21 cellular contexts compared by ENCODE assay signal in the genomic region with DNA sequence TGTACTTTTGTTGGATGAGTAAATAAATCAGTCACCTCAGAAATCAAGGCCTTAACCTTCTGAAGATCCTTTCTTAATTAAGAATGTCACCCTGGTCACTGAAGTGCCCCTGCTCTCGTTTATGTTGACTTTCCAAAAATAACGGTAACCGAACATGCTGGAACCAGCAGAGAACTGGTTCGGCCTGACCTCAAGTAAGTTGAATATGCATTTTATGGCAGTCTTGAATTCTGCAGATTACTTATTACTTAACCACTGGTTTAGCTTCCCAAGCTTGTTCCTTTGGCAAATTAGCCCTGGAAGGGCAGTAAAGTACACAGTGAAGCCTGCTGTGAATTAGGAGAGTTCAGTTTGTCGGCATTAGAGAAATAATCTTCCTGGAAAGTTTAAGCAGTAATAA. TPM values are rescaled to one million over a fixed set of nuclear protein-coding genes. Genes with fewer than 3 reads are reported as not detected.
DNase-seq lines count a peak whose midpoint lies in the region; ATAC-seq lines count a peak whose summit lies in the region.
"Had no signal": no experiment of that assay in that cellular context is flagged by ENCODE, and none has a peak within 500 bp of the region (broad histone marks: within the 10 kb centered on the region; RNA-seq: fewer than 3 reads in every experiment).

No MANE protein-coding gene starts in this region.

- H3K4me3 Mint-ChIP-seq in activated CD8-positive, alpha-beta memory T cell treated with anti-CD3 and anti-CD28 coated beads, Interleukin-2, amount 10 ng/mL, durations not matched to agents 7 days and 5 days: no peak overlapping the region
- H3K4me3 Mint-ChIP-seq in activated CD4-positive, alpha-beta memory T cell treated with anti-CD3 and anti-CD28 coated beads for 36 hours: no peak overlapping the region

- CTCF ChIA-PET in activated CD8-positive, alpha-beta memory T cell treated with anti-CD3 and anti-CD28 coated beads, Interleukin-2, amount 10 ng/mL, durations not matched to agents 7 days and 5 days (lab: Charles Lee): interaction anchor here (0.6 to 2.0 kb wide), 3 partner anchors 9 to 468 kb away, joined by 3 to 5 read pairs (median 3); no protein-coding TSS in a partner anchor
- CTCF ChIA-PET in activated CD4-positive, alpha-beta memory T cell treated with anti-CD3 and anti-CD28 coated beads for 36 hours (lab: Charles Lee): no interaction called here

- H3K4me1 ChIP-seq in trophoblast cell (ENCODE audit: control insufficient read depth in 1 of 2, insufficient read depth in 2 of 2, low read length in 2 of 2): peaks cover 0 to 7% of the 10 kb centered on the region in 2 experiments
- H3K4me1 ChIP-seq: breast epithelium had no signal

- peak overlapping the region; percentile 28 for H3K4ac ChIP-seq in trophoblast cell (ENCODE audit: low read depth, low read length)

- H3K4me2 ChIP-seq in trophoblast cell (ENCODE audit: low read length): no peak overlapping the region

- peaks cover 2% of the 10 kb centered on the region for H3K79me2 ChIP-seq in trophoblast cell (ENCODE audit: control insufficient read depth, insufficient read depth, low read length, poor library complexity)

- peak overlapping the region; percentile 46 for H3K27ac Mint-ChIP-seq in activated CD8-positive, alpha-beta memory T cell treated with anti-CD3 and anti-CD28 coated beads, Interleukin-2, amount 10 ng/mL, durations not matched to agents 7 days and 5 days
- peak overlapping the region; percentile 1 for H3K27ac Mint-ChIP-seq in activated CD4-positive, alpha-beta memory T cell treated with anti-CD3 and anti-CD28 coated beads for 36 hours

- H4K12ac ChIP-seq in trophoblast cell (ENCODE audit: low read depth, low read length): no peak overlapping the region

- H3K9me3 ChIP-seq in trophoblast cell (ENCODE audit: insufficient read depth, low read depth, low read length): no peaks in the 10 kb centered on the region
- H3K9me3 ChIP-seq: breast epithelium, esophagus squamous epithelium, lower lobe of right lung, psoas muscle, spleen had no signal

- H2AFZ ChIP-seq in trophoblast cell (ENCODE audit: insufficient read depth, low read length, poor library complexity): no peak overlapping the region

- H3K9me3 Mint-ChIP-seq in activated CD8-positive, alpha-beta memory T cell treated with anti-CD3 and anti-CD28 coated beads, Interleukin-2, amount 10 ng/mL, durations not matched to agents 7 days and 5 days (ENCODE audit: low read depth): no peaks in the 10 kb centered on the region
- no peaks in the 10 kb centered on the region for H3K9me3 Mint-ChIP-seq in activated CD4-positive, alpha-beta memory T cell treated with anti-CD3 and anti-CD28 coated beads for 36 hours

- no peak overlapping the region for H2BK12ac ChIP-seq in trophoblast cell (ENCODE audit: low read length)

- no peak overlapping the region for H2BK5ac ChIP-seq in trophoblast cell (ENCODE audit: low read depth, low read length, poor library complexity)

- no peaks in the 10 kb centered on the region for H3K27me3 Mint-ChIP-seq in activated CD8-positive, alpha-beta memory T cell treated with anti-CD3 and anti-CD28 coated beads, Interleukin-2, amount 10 ng/mL, durations not matched to agents 7 days and 5 days
- H3K27me3 Mint-ChIP-seq in activated CD4-positive, alpha-beta memory T cell treated with anti-CD3 and anti-CD28 coated beads for 36 hours: no peaks in the 10 kb centered on the region

- no peak overlapping the region for H3K14ac ChIP-seq in trophoblast cell (ENCODE audit: low read length)

- peaks cover 63% of the 10 kb centered on the region for H3K36me3 Mint-ChIP-seq in activated CD8-positive, alpha-beta memory T cell treated with anti-CD3 and anti-CD28 coated beads, Interleukin-2, amount 10 ng/mL, durations not matched to agents 7 days and 5 days
- H3K36me3 Mint-ChIP-seq in activated CD4-positive, alpha-beta memory T cell treated with anti-CD3 and anti-CD28 coated beads for 36 hours: peaks cover 46% of the 10 kb centered on the region

- no CpG with 5 or more reads among the region's 5 CpGs for WGBS in trophoblast cell (ENCODE audit: extremely low coverage, insufficient coverage, insufficient read length)

- no peaks in the 10 kb centered on the region for H3K27me3 ChIP-seq in trophoblast cell (ENCODE audit: insufficient read depth, low read length)
- H3K27me3 ChIP-seq: breast epithelium, dorsolateral prefrontal cortex, esophagus squamous epithelium, spleen had no signal

- H2AK5ac ChIP-seq in trophoblast cell (ENCODE audit: low read length): no peak overlapping the region

- H4K91ac ChIP-seq in trophoblast cell (ENCODE audit: low read depth, low read length): no peak overlapping the region

- no peak overlapping the region for H2BK120ac ChIP-seq in trophoblast cell (ENCODE audit: insufficient read depth, low read length, poor library complexity)

- H3K18ac ChIP-seq in trophoblast cell (ENCODE audit: low read length): no peak overlapping the region

- H3K9ac ChIP-seq in trophoblast cell (ENCODE audit: low read length): no peak overlapping the region

- no peak overlapping the region for H3K23ac ChIP-seq in trophoblast cell (ENCODE audit: low read length)

- H3K4me3 ChIP-seq in trophoblast cell (ENCODE audit: low read depth, low read length): no peak overlapping the region
- H3K4me3 ChIP-seq: breast epithelium, dorsolateral prefrontal cortex, esophagus squamous epithelium, lower lobe of right lung, psoas muscle, spleen had no signal

- no peaks in the 10 kb centered on the region for H3K79me1 ChIP-seq in trophoblast cell (ENCODE audit: low read length)

- ATAC-seq in activated CD8-positive, alpha-beta memory T cell treated with anti-CD3 and anti-CD28 coated beads, Interleukin-2, amount 10 ng/mL, durations not matched to agents 7 days and 5 days: no peak
- peak; percentile 49 for ATAC-seq in esophagus mucosa
- ATAC-seq: psoas muscle had no signal

- POLR2A ChIA-PET in activated CD4-positive, alpha-beta memory T cell treated with anti-CD3 and anti-CD28 coated beads for 36 hours (lab: Charles Lee): no interaction called here

- H3K4me1 Mint-ChIP-seq in activated CD8-positive, alpha-beta memory T cell treated with anti-CD3 and anti-CD28 coated beads, Interleukin-2, amount 10 ng/mL, durations not matched to agents 7 days and 5 days: peaks cover 41% of the 10 kb centered on the region
- peaks cover 53% of the 10 kb centered on the region for H3K4me1 Mint-ChIP-seq in activated CD4-positive, alpha-beta memory T cell treated with anti-CD3 and anti-CD28 coated beads for 36 hours (ENCODE audit: low read depth)

- no peak for DNase-seq in activated CD8-positive, alpha-beta memory T cell treated with anti-CD3 and anti-CD28 coated beads, Interleukin-2, amount 10 ng/mL, durations not matched to agents 7 days and 5 days
- no peak for DNase-seq in activated CD8-positive, alpha-beta memory T cell treated with anti-CD3 and anti-CD28 coated beads for 24 hours
- DNase-seq in activated CD4-positive, alpha-beta memory T cell treated with anti-CD3 and anti-CD28 coated beads for 36 hours: no peak
- no peak for DNase-seq in trophoblast cell
- DNase-seq in nucleus accumbens (lab: John Stamatoyannopoulos, UW): no peak
- DNase-seq in retina: no peak
- DNase-seq in SHP77 treated with DMSO at 0.1 percent for 48 hours (lab: John Stamatoyannopoulos, UW): no peak
- DNase-seq: C1 segment of cervical spinal cord, DMS53, dorsolateral prefrontal cortex, esophagus squamous epithelium, lower lobe of right lung, NCI-H1048, NCI-H2081 treated with DMSO at 0.1 percent for 48 hours, NCI-H510A, psoas muscle, spleen had no signal

- H3K36me3 ChIP-seq in trophoblast cell (ENCODE audit: control insufficient read depth in 1 of 2, insufficient read depth in 2 of 2, low read length in 2 of 2): peaks cover 20 to 38% of the 10 kb centered on the region in 2 experiments
- H3K36me3 ChIP-seq: breast epithelium had no signal

- no peak overlapping the region for H3K27ac ChIP-seq in trophoblast cell (ENCODE audit: low read depth, low read length)
- H3K27ac ChIP-seq: breast epithelium, dorsolateral prefrontal cortex, esophagus squamous epithelium, lower lobe of right lung, psoas muscle, RWPE1, spleen had no signal

- no peak overlapping the region for H4K8ac ChIP-seq in trophoblast cell (ENCODE audit: low read depth, low read length)

- intact Hi-C loops in activated CD4-positive, alpha-beta memory T cell treated with anti-CD3 and anti-CD28 coated beads for 36 hours (cut with micrococcal nuclease): no loop called here

RNA-seq across cellular contexts. Expression of a gene that starts 12.2 kb away (rescaled TPM):
- 100 to 1,000 TPM; 114 to 149 TPM for total RNA-seq in activated CD8-positive, alpha-beta memory T cell treated with anti-CD3 and anti-CD28 coated beads, Interleukin-2, amount 10 ng/mL, durations not matched to agents 7 days and 5 days
- total RNA-seq in activated CD4-positive, alpha-beta memory T cell treated with anti-CD3 and anti-CD28 coated beads for 36 hours: 100 to 1,000 TPM; 131 to 133 TPM
- total RNA-seq in esophagus mucosa: 49.2 TPM
- polyA plus RNA-seq in trophoblast cell (2013): 107 and 109 TPM in 2 replicates

RNA-seq across cellular contexts. Expression of a gene that starts 26.7 kb away (rescaled TPM):
- 1 to 10 TPM in 1 of 2 experiments, under 1 TPM in 1; 0.30 to 1.1 TPM for total RNA-seq in activated CD8-positive, alpha-beta memory T cell treated with anti-CD3 and anti-CD28 coated beads, Interleukin-2, amount 10 ng/mL, durations not matched to agents 7 days and 5 days
- total RNA-seq in activated CD4-positive, alpha-beta memory T cell treated with anti-CD3 and anti-CD28 coated beads for 36 hours: under 1 TPM; 0.24 to 0.83 TPM
- 0.48 TPM for total RNA-seq in esophagus mucosa
- 0.04 and 0.11 TPM in 2 replicates for polyA plus RNA-seq in trophoblast cell (2013)
- total RNA-seq: myocyte had no signal
